In genomic region chr19:35266149-35266903, GRCh38 we compare ENCODE assay signal across 9 cellular contexts. TPM values are rescaled to one million over a fixed set of nuclear protein-coding genes. Genes with fewer than 3 reads are reported as not detected.
DNase-seq lines count a peak whose midpoint lies in the region; ATAC-seq and TF ChIP-seq lines count a peak whose summit lies in the region.
"Had no signal": no experiment of that assay in that cellular context is flagged by ENCODE, and none has a peak within 500 bp of the region (broad histone marks: within the 10 kb centered on the region; RNA-seq: fewer than 3 reads in every experiment).

No MANE protein-coding gene starts in this region.

- no peaks in the 10 kb centered on the region for H4K20me1 ChIP-seq in MM.1S (ENCODE audit: insufficient read depth, low read length)

- H3K27me3 Mint-ChIP-seq in dendritic cell treated with granulocyte-macrophage colony-stimulating factor and Interleukin-4, amounts not matched to agents 40 ng/mL and 50 ng/mL, for 4 days, result peaks cover 17% of the 10 kb centered on the region
- no peaks in the 10 kb centered on the region for H3K27me3 Mint-ChIP-seq in naive thymus-derived CD4-positive, alpha-beta T cell

- H3K9me3 Mint-ChIP-seq in dendritic cell treated with granulocyte-macrophage colony-stimulating factor and Interleukin-4, amounts not matched to agents 40 ng/mL and 50 ng/mL, for 4 days, result no peaks in the 10 kb centered on the region
- H3K9me3 Mint-ChIP-seq in naive thymus-derived CD4-positive, alpha-beta T cell, result no peaks in the 10 kb centered on the region

- CTCF ChIA-PET in naive thymus-derived CD4-positive, alpha-beta T cell (lab: Charles Lee), result interaction anchor here (0.6 to 1.5 kb wide), 5 partner anchors 9 to 151 kb away, joined by 3 to 5 read pairs (median 3); partner anchors contain the start of gene FXYD3

- intact Hi-C loops in dendritic cell treated with granulocyte-macrophage colony-stimulating factor and Interleukin-4, amounts not matched to agents 40 ng/mL and 50 ng/mL, for 4 days (cut with micrococcal nuclease), result loop anchor here (5.0 to 10.0 kb wide), 3 partner anchors 52 to 114 kb away; partner anchors contain the start of genes FFAR1 and FXYD5
- intact Hi-C loops in naive thymus-derived CD4-positive, alpha-beta T cell (cut with micrococcal nuclease), result loop anchor here (5.0 to 10.0 kb wide), 4 partner anchors 74 to 476 kb away; partner anchors contain the start of genes COX6B1 (in 1 of the 2), ETV2 (in 1 of the 2) and IGFLR1 (in 1 of the 2)

- DNase-seq in AG10803 (ENCODE audit: low read depth), result no peak
- DNase-seq in MM.1S, result no peak
- peak in 1 of 9 donors; percentile 14 for DNase-seq in naive thymus-derived CD4-positive, alpha-beta T cell
- DNase-seq in middle frontal gyrus (ENCODE audit: extremely low spot score, low spot score), result no peak

- peak overlapping the region; percentile 95 for H3K4me3 Mint-ChIP-seq in dendritic cell treated with granulocyte-macrophage colony-stimulating factor and Interleukin-4, amounts not matched to agents 40 ng/mL and 50 ng/mL, for 4 days
- peak overlapping the region; percentile 72 to 98 (median 86) for H3K4me3 Mint-ChIP-seq in naive thymus-derived CD4-positive, alpha-beta T cell

- peak overlapping the region; percentile 88 for H3K4me3 ChIP-seq in AG10803 (ENCODE audit: low read length)
- H3K4me3 ChIP-seq in MM.1S (ENCODE audit: low read length), result peak overlapping the region; percentile 73; the same call in 1 of the 2 replicates
- H3K4me3 ChIP-seq in naive thymus-derived CD4-positive, alpha-beta T cell (ENCODE audit: low read length), result no peak overlapping the region

- TF ChIP-seq CTCF in AG10803 (conservative IDR thresholded peaks at IDR 0.05; ENCODE audit: low read length), result no peak
- no peak for TF ChIP-seq CTCF in MM.1S (IDR thresholded peaks at IDR 0.05; ENCODE audit: low read length)

- H3F3A ChIP-seq in MM.1S (ENCODE audit: insufficient read depth, low read length), result peaks cover 10% of the 10 kb centered on the region

- H3K9me2 ChIP-seq in MM.1S (replicated peaks; ENCODE audit: insufficient read depth, low read length), result no peaks in the 10 kb centered on the region

- H3K36me3 ChIP-seq in MM.1S (replicated peaks; ENCODE audit: insufficient read depth, low read length), result no peaks in the 10 kb centered on the region
- H3K36me3 ChIP-seq in naive thymus-derived CD4-positive, alpha-beta T cell (ENCODE audit: control insufficient read depth in 2 of 3, insufficient read depth in 3 of 3, low read length in 3 of 3), result peaks cover 5 to 12% (median 7%) of the 10 kb centered on the region in 3 experiments

- POLR2A ChIA-PET in naive thymus-derived CD4-positive, alpha-beta T cell (lab: Charles Lee), result interaction anchor here (0.8 to 7.3 kb wide), 9 partner anchors 10 to 123 kb away, joined by 3 to 40 read pairs (median 6); partner anchors contain the start of gene FXYD7

- H3K79me2 ChIP-seq in MM.1S (ENCODE audit: low read length), result peaks cover 33% of the 10 kb centered on the region

- peaks cover 45% of the 10 kb centered on the region for H3K36me3 Mint-ChIP-seq in dendritic cell treated with granulocyte-macrophage colony-stimulating factor and Interleukin-4, amounts not matched to agents 40 ng/mL and 50 ng/mL, for 4 days (ENCODE audit: low read depth)
- H3K36me3 Mint-ChIP-seq in naive thymus-derived CD4-positive, alpha-beta T cell, result peaks cover 0 to 18% (median 5%) of the 10 kb centered on the region in 5 donors

- no peak overlapping the region for H3K27ac ChIP-seq in MM.1S (ENCODE audit: low read length)
- H3K27ac ChIP-seq in naive thymus-derived CD4-positive, alpha-beta T cell (ENCODE audit: low read depth, low read length), result peak overlapping the region; percentile 94

- H2AFZ ChIP-seq in MM.1S (ENCODE audit: low read length), result no peak overlapping the region

- H3K4me1 Mint-ChIP-seq in dendritic cell treated with granulocyte-macrophage colony-stimulating factor and Interleukin-4, amounts not matched to agents 40 ng/mL and 50 ng/mL, for 4 days (ENCODE audit: low read depth), result peaks cover 48% of the 10 kb centered on the region
- peaks cover 7 to 34% (median 32%) of the 10 kb centered on the region in 7 donors for H3K4me1 Mint-ChIP-seq in naive thymus-derived CD4-positive, alpha-beta T cell

- H3K4me2 ChIP-seq in MM.1S (ENCODE audit: low read depth, low read length), result peak overlapping the region; percentile 93; the same call in 1 of the 2 replicates

- H3K9me3 ChIP-seq in MM.1S (replicated peaks; ENCODE audit: insufficient read depth, low read length), result no peaks in the 10 kb centered on the region
- H3K9me3 ChIP-seq in naive thymus-derived CD4-positive, alpha-beta T cell (ENCODE audit: control insufficient read depth in 2 of 3, low read length in 3 of 3), result no peaks in the 10 kb centered on the region

- H3K27me3 ChIP-seq in MM.1S (replicated peaks; ENCODE audit: insufficient read depth, low read length), result no peaks in the 10 kb centered on the region
- H3K27me3 ChIP-seq in naive thymus-derived CD4-positive, alpha-beta T cell (ENCODE audit: control insufficient read depth in 2 of 2, insufficient read depth in 2 of 2, low read length in 2 of 2), result no peaks in the 10 kb centered on the region

- no peaks in the 10 kb centered on the region for H3K4me1 ChIP-seq in MM.1S (ENCODE audit: low read length)
- peaks cover 6 to 17% of the 10 kb centered on the region in 2 donors for H3K4me1 ChIP-seq in naive thymus-derived CD4-positive, alpha-beta T cell (ENCODE audit: control insufficient read depth in 2 of 2, insufficient read depth in 2 of 2, low read length in 2 of 2)

- ATAC-seq in naive thymus-derived CD4-positive, alpha-beta T cell, result no peak
- ATAC-seq in HG03354 (IDR thresholded peaks at IDR 0.05; ENCODE audit: poor library complexity, severe bottlenecking, unreplicated experiment), result no peak
- no peak for ATAC-seq in GM21529 (IDR thresholded peaks at IDR 0.05; ENCODE audit: unreplicated experiment)
- ATAC-seq in GM19463 (IDR thresholded peaks at IDR 0.05; ENCODE audit: unreplicated experiment), result no peak

- no peak overlapping the region for H3K9ac ChIP-seq in MM.1S (ENCODE audit: low read length)

- peak overlapping the region; percentile 96 for H3K27ac Mint-ChIP-seq in dendritic cell treated with granulocyte-macrophage colony-stimulating factor and Interleukin-4, amounts not matched to agents 40 ng/mL and 50 ng/mL, for 4 days
- peak overlapping the region; percentile 77 to 94 (median 89) for H3K27ac Mint-ChIP-seq in naive thymus-derived CD4-positive, alpha-beta T cell

RNA-seq across cellular contexts. Expression of gene USF2, which starts 2.4 kb away (rescaled TPM):
- total RNA-seq in naive thymus-derived CD4-positive, alpha-beta T cell, result 100 to 1,000 TPM; 145 to 256 (median 225) TPM
- polyA plus RNA-seq in naive thymus-derived CD4-positive, alpha-beta T cell, result 1 to 10 TPM; 6.8 to 7.0 TPM

RNA-seq across cellular contexts. Expression of gene HAMP, which starts 16.0 kb away (rescaled TPM):
- 1 to 10 TPM in 2 of 5 experiments, under 1 TPM in 3; 0.44 to 2.5 (median 0.66) TPM for total RNA-seq in naive thymus-derived CD4-positive, alpha-beta T cell
- not detected for polyA plus RNA-seq in naive thymus-derived CD4-positive, alpha-beta T cell
- total RNA-seq: NCI-H460 had no signal

RNA-seq across cellular contexts. Expression of gene LSR, which starts 17.5 kb away (rescaled TPM):
- total RNA-seq in naive thymus-derived CD4-positive, alpha-beta T cell, result 10 to 100 TPM in 4 of 5 experiments, 1 to 10 TPM in 1; 4.6 to 59.3 (median 25.1) TPM
- polyA plus RNA-seq in naive thymus-derived CD4-positive, alpha-beta T cell, result 10 to 100 TPM; 23.4 to 39.1 TPM

RNA-seq across cellular contexts. Expression of gene MAG, which starts 25.6 kb away (rescaled TPM):
- total RNA-seq in naive thymus-derived CD4-positive, alpha-beta T cell, result under 1 TPM in 1 of 5 experiments, not detected in 4; 0.29 TPM
- polyA plus RNA-seq in naive thymus-derived CD4-positive, alpha-beta T cell, result under 1 TPM in 1 of 2 donors, not detected in 1; 0.31 TPM
- total RNA-seq: NCI-H460 had no signal

RNA-seq across cellular contexts. Expression of gene FAM187B, which starts 37.8 kb away (rescaled TPM):
- total RNA-seq in naive thymus-derived CD4-positive, alpha-beta T cell, result not detected
- polyA plus RNA-seq in naive thymus-derived CD4-positive, alpha-beta T cell, result not detected
- total RNA-seq: NCI-H460 had no signal
